Comparison of ENCODE assay signal across 12 cellular contexts in genomic region chr3:129623447-129624118, GRCh38. TPM values are rescaled to one million over a fixed set of nuclear protein-coding genes. Genes with fewer than 3 reads are reported as not detected.
DNase-seq lines count a peak whose midpoint lies in the region; ATAC-seq, FAIRE-seq and TF ChIP-seq lines count a peak whose summit lies in the region.
"Had no signal": no experiment of that assay in that cellular context is flagged by ENCODE, and none has a peak within 500 bp of the region (broad histone marks: within the 10 kb centered on the region; RNA-seq: fewer than 3 reads in every experiment).

No MANE protein-coding gene starts in this region.

- TF ChIP-seq CTCF in liver (IDR thresholded peaks at IDR 0.05; ENCODE audit: low read depth, low read length, missing input control), result no peak

- peak overlapping the region; percentile 29 for H3K27ac ChIP-seq in cingulate gyrus (ENCODE audit: low read depth, low read length)
- peak overlapping the region; percentile 4 to 77 for H3K27ac ChIP-seq in liver (ENCODE audit: low read depth in 1 of 2, low read length in 2 of 2)
- H3K27ac ChIP-seq: VCaP had no signal

- WGBS in liver, result 69% methylated on average over 17 of the region's 17 CpGs

- H3K4me1 ChIP-seq in liver (ENCODE audit: control insufficient read depth in 4 of 4, insufficient read depth in 4 of 4, low read length in 3 of 4), result peaks cover 4 to 47% (median 27%) of the 10 kb centered on the region in 4 donors

- no peak for TF ChIP-seq POLR2A in GM12891 (IDR thresholded peaks at IDR 0.05; ENCODE audit: low read depth, low read length)

- no peak overlapping the region for H3K4me3 ChIP-seq in liver (ENCODE audit: low read depth in 1 of 3, low read length in 3 of 3)

- no peak for FAIRE-seq in GM12891 (lab: Jason Lieb, UNC)
- FAIRE-seq: endometrium had no signal

- peak; percentile 2 for DNase-seq in GM12891 (ENCODE audit: insufficient read length, low spot score)
- peak; percentile 65 for DNase-seq in smooth muscle cell of the brain vasculature (ENCODE audit: low read depth, low spot score)
- DNase-seq in stimulated activated CD8-positive, alpha-beta memory T cell treated with anti-CD3 and anti-CD28 coated beads, Interleukin-4, amount 100 ng/mL, for 48 hours, result no peak
- no peak for DNase-seq in Kasumi-1 (lab: John Stamatoyannopoulos, UW)
- DNase-seq: NCI-H1694; stimulated activated CD4-positive, alpha-beta T cell treated with anti-CD3 and anti-CD28 coated beads, Interleukin-2, amount 100 ng/mL, for 48 hours had no signal

- TF ChIP-seq RAD21 in liver (IDR thresholded peaks at IDR 0.05), result no peak

- H3K27me3 ChIP-seq in liver (ENCODE audit: control insufficient read depth in 4 of 4, insufficient read depth in 4 of 4, low read length in 3 of 4), result no peaks in the 10 kb centered on the region

- no peaks in the 10 kb centered on the region for H3K9me3 ChIP-seq in liver (ENCODE audit: control insufficient read depth in 4 of 4, low read length in 3 of 4)

- ATAC-seq in GM18907 (IDR thresholded peaks at IDR 0.05; ENCODE audit: unreplicated experiment) (no peak), GM18909 (IDR thresholded peaks at IDR 0.05; ENCODE audit: poor library complexity, unreplicated experiment) (no peak)

- H3K36me3 ChIP-seq in liver (ENCODE audit: control insufficient read depth in 4 of 4, insufficient read depth in 3 of 4, low read depth in 1 of 4, low read length in 3 of 4), result no peaks in the 10 kb centered on the region

- H3K9ac ChIP-seq in liver (ENCODE audit: low read depth in 1 of 2, low read length in 2 of 2), result no peak overlapping the region

TF ChIP-seq in GM12891, 5 proteins besides CTCF, POLR2A, EP300 and RAD21:
- TF ChIP-seq POLR2AphosphoS5 (IDR thresholded peaks at IDR 0.05; ENCODE audit: low read depth, low read length), result no peak
- TF ChIP-seq POU2F2 (IDR thresholded peaks at IDR 0.05; ENCODE audit: low read depth, low read length), result no peak
- TF ChIP-seq SPI1 (IDR thresholded peaks at IDR 0.05; ENCODE audit: low read depth, low read length), result no peak
- TF ChIP-seq PAX5 (IDR thresholded peaks at IDR 0.05; ENCODE audit: insufficient read depth, low read length, severe bottlenecking), result no peak
- TF ChIP-seq TAF1 (IDR thresholded peaks at IDR 0.05; ENCODE audit: low read depth, low read length), result no peak
TF ChIP-seq in GM12891: peak in this region for 0.

TF ChIP-seq in liver, 16 proteins besides CTCF, POLR2A, EP300 and RAD21:
- TF ChIP-seq MAX (IDR thresholded peaks at IDR 0.05) (no peak), JUND (IDR thresholded peaks at IDR 0.05) (no peak), HNF4A (conservative IDR thresholded peaks at IDR 0.05) (no peak), ZBTB33 (IDR thresholded peaks at IDR 0.05) (no peak), FOXA2 (IDR thresholded peaks at IDR 0.05) (no peak), YY1 (IDR thresholded peaks at IDR 0.05) (no peak), TAF1 (conservative IDR thresholded peaks at IDR 0.05) (no peak), REST (IDR thresholded peaks at IDR 0.05) (no peak), NR2F2 (IDR thresholded peaks at IDR 0.05) (peak; percentile 97), FOXA1 (IDR thresholded peaks at IDR 0.05) (no peak), EGR1 (IDR thresholded peaks at IDR 0.05; ENCODE audit: low read depth in 2 of 2) (no peak), RXRA (IDR thresholded peaks at IDR 0.05) (peak; percentile 20 to 28), SP1 (IDR thresholded peaks at IDR 0.05) (peak; percentile 47), GABPA (IDR thresholded peaks at IDR 0.05 in 1 of 2, conservative IDR thresholded peaks at IDR 0.05 in 1 of 2) (no peak), HNF4G (IDR thresholded peaks at IDR 0.05) (no peak), ATF3 (IDR thresholded peaks at IDR 0.05) (no peak)

RNA-seq across cellular contexts. Expression of gene PLXND1, which starts 17.1 kb away (rescaled TPM):
- 0.63 TPM for polyA plus RNA-seq in GM12891 (2012; ENCODE audit: low read depth, missing spikeins)
- total RNA-seq in liver, result 10 to 100 TPM; 39.4 to 50.2 TPM
- polyA plus RNA-seq in liver, result 10 to 100 TPM; 10.4 to 26.2 TPM

Comparison
In these comparisons a context has a peak if more than half of its experiments do, and no peak if none do; other contexts are left out.
1. DNase-seq: peak in GM12891 (single experiment) and smooth muscle cell of the brain vasculature (single experiment); none in stimulated activated CD8-positive, alpha-beta memory T cell treated with anti-CD3 and anti-CD28 coated beads, Interleukin-4, amount 100 ng/mL, for 48 hours (single experiment) and Kasumi-1 (0 of 2).